ENCODE assay signal across 8 cellular contexts in the genomic region with DNA sequence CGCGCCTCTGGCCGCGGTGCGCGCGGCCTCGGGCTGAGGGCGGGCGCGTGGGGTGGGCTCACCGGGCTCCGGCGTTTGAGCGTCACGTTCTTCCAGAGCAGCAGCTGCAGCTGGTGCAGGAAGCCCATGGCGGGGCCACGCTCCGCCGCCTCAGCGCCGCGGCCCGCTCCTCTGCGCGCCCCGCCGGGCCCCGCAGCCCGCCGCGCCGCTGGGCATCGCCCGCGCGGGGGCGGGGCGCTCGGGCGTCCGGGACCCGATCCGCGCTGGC. TPM values are rescaled to one million over a fixed set of nuclear protein-coding genes. Genes with fewer than 3 reads are reported as not detected.
DNase-seq lines count a peak whose midpoint lies in the region; ATAC-seq and TF ChIP-seq lines count a peak whose summit lies in the region.

A gene with protein sequence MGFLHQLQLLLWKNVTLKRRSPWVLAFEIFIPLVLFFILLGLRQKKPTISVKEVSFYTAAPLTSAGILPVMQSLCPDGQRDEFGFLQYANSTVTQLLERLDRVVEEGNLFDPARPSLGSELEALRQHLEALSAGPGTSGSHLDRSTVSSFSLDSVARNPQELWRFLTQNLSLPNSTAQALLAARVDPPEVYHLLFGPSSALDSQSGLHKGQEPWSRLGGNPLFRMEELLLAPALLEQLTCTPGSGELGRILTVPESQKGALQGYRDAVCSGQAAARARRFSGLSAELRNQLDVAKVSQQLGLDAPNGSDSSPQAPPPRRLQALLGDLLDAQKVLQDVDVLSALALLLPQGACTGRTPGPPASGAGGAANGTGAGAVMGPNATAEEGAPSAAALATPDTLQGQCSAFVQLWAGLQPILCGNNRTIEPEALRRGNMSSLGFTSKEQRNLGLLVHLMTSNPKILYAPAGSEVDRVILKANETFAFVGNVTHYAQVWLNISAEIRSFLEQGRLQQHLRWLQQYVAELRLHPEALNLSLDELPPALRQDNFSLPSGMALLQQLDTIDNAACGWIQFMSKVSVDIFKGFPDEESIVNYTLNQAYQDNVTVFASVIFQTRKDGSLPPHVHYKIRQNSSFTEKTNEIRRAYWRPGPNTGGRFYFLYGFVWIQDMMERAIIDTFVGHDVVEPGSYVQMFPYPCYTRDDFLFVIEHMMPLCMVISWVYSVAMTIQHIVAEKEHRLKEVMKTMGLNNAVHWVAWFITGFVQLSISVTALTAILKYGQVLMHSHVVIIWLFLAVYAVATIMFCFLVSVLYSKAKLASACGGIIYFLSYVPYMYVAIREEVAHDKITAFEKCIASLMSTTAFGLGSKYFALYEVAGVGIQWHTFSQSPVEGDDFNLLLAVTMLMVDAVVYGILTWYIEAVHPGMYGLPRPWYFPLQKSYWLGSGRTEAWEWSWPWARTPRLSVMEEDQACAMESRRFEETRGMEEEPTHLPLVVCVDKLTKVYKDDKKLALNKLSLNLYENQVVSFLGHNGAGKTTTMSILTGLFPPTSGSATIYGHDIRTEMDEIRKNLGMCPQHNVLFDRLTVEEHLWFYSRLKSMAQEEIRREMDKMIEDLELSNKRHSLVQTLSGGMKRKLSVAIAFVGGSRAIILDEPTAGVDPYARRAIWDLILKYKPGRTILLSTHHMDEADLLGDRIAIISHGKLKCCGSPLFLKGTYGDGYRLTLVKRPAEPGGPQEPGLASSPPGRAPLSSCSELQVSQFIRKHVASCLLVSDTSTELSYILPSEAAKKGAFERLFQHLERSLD (N-terminal part only) (minus strand): TSS at position 225 of the 268 bp plus-strand sequence. CDS start 97 bp downstream, at position 128.

- WGBS in liver: under 1% methylated on average over 45 of the region's 45 CpGs
- 0% methylated on average over 27 of the region's 45 CpGs; no CpG with 5 or more reads in 1 of the 2 donors for WGBS in testis, 2 donors

- H3K27ac Mint-ChIP-seq in activated naive CD4-positive, alpha-beta T cell treated with anti-CD3 and anti-CD28 coated beads, Interleukin-2, amount 10 ng/mL, durations not matched to agents 7 days and 5 days: peak within 1 kb of the TSS; percentile 87
- H3K27ac Mint-ChIP-seq in MCF 10A (ENCODE audit: low read depth, unreplicated experiment): no peak within 1 kb of the TSS

- ATAC-seq in HG02678 (IDR thresholded peaks at IDR 0.05; ENCODE audit: unreplicated experiment): no peak

- intact Hi-C loops in MCF 10A (cut with micrococcal nuclease) (no loop called here), testis (cut with DNase I; ENCODE audit: low total_unique reads) (loop anchor here (5.0 kb wide), 1 partner anchor 241 kb away; no protein-coding TSS in a partner anchor)

- no peaks in the 10 kb centered on the region for H3K36me3 Mint-ChIP-seq in activated naive CD4-positive, alpha-beta T cell treated with anti-CD3 and anti-CD28 coated beads, Interleukin-2, amount 10 ng/mL, durations not matched to agents 7 days and 5 days
- H3K36me3 Mint-ChIP-seq in MCF 10A (ENCODE audit: insufficient read depth, unreplicated experiment): peaks cover 5% of the 10 kb centered on the region

- TF ChIP-seq POLR2A in testis (IDR thresholded peaks at IDR 0.05): no peak

- CTCF ChIA-PET in activated naive CD4-positive, alpha-beta T cell treated with anti-CD3 and anti-CD28 coated beads, Interleukin-2, amount 10 ng/mL, durations not matched to agents 7 days and 5 days (lab: Charles Lee): interaction anchor here (1.5 to 3.6 kb wide), 6 partner anchors 8 to 249 kb away, joined by 3 to 22 read pairs (median 10); no protein-coding TSS in a partner anchor
- CTCF ChIA-PET in MCF 10A (lab: Yijun Ruan, JAX): interaction anchor here (0.6 to 8.1 kb wide), 10 partner anchors 9 to 634 kb away, joined by 3 to 85 read pairs (median 11); a partner anchor contains a TSS

- peaks cover 35% of the 10 kb centered on the region for H3K27me3 Mint-ChIP-seq in activated naive CD4-positive, alpha-beta T cell treated with anti-CD3 and anti-CD28 coated beads, Interleukin-2, amount 10 ng/mL, durations not matched to agents 7 days and 5 days
- no peaks in the 10 kb centered on the region for H3K27me3 Mint-ChIP-seq in MCF 10A (ENCODE audit: insufficient read depth, unreplicated experiment)

- H3K36me3 ChIP-seq in liver (ENCODE audit: control insufficient read depth in 4 of 4, insufficient read depth in 3 of 4, low read depth in 1 of 4, low read length in 3 of 4): no peaks in the 10 kb centered on the region
- no peaks in the 10 kb centered on the region for H3K36me3 ChIP-seq in testis (ENCODE audit: low read depth, missing control alignments)

- H3K9ac ChIP-seq in liver (ENCODE audit: low read depth in 1 of 2, low read length in 2 of 2): peak within 1 kb of the TSS; percentile 23 to 55

- peaks cover 39 to 63% (median 47%) of the 10 kb centered on the region in 4 donors for H3K4me1 ChIP-seq in liver (ENCODE audit: control insufficient read depth in 4 of 4, insufficient read depth in 4 of 4, low read length in 3 of 4)
- peaks cover 28% of the 10 kb centered on the region for H3K4me1 ChIP-seq in testis

- H3K9me3 ChIP-seq in liver (ENCODE audit: control insufficient read depth in 4 of 4, low read length in 3 of 4): no peaks in the 10 kb centered on the region
- H3K9me3 ChIP-seq in testis: no peaks in the 10 kb centered on the region

- TF ChIP-seq CTCF in MCF 10A (IDR thresholded peaks at IDR 0.05; ENCODE audit: unreplicated experiment): no peak
- TF ChIP-seq CTCF in liver (IDR thresholded peaks at IDR 0.05; ENCODE audit: low read depth, low read length, missing input control): no peak
- TF ChIP-seq CTCF in testis (IDR thresholded peaks at IDR 0.05): no peak

- H3K4me3 ChIP-seq in liver (ENCODE audit: low read depth in 1 of 3, low read length in 3 of 3) (peak within 1 kb of the TSS; percentile 46 to 72 (median 58)), testis (peak within 1 kb of the TSS; percentile 56 to 60)

- H3K27me3 ChIP-seq in liver (ENCODE audit: control insufficient read depth in 4 of 4, insufficient read depth in 4 of 4, low read length in 3 of 4) (no peaks in the 10 kb centered on the region), testis (no peaks in the 10 kb centered on the region)

- H3K27ac ChIP-seq in liver (ENCODE audit: low read depth in 1 of 2, low read length in 2 of 2) (peak within 1 kb of the TSS; percentile 43 to 71), testis (no peak within 1 kb of the TSS)

- H3K4me3 Mint-ChIP-seq in activated naive CD4-positive, alpha-beta T cell treated with anti-CD3 and anti-CD28 coated beads, Interleukin-2, amount 10 ng/mL, durations not matched to agents 7 days and 5 days: peak within 1 kb of the TSS; percentile 74
- peak within 1 kb of the TSS; percentile 74 for H3K4me3 Mint-ChIP-seq in MCF 10A (ENCODE audit: unreplicated experiment)

- H3K9me3 Mint-ChIP-seq in activated naive CD4-positive, alpha-beta T cell treated with anti-CD3 and anti-CD28 coated beads, Interleukin-2, amount 10 ng/mL, durations not matched to agents 7 days and 5 days: no peaks in the 10 kb centered on the region
- H3K9me3 Mint-ChIP-seq in MCF 10A (ENCODE audit: unreplicated experiment): no peaks in the 10 kb centered on the region

- TF ChIP-seq RAD21 in liver (IDR thresholded peaks at IDR 0.05): no peak

- BruUV-seq in MCF 10A (replicated peaks; lab: Mats Ljungman, UMichigan): no TSS peak

- DNase-seq in activated naive CD4-positive, alpha-beta T cell treated with anti-CD3 and anti-CD28 coated beads, Interleukin-2, amount 10 ng/mL, durations not matched to agents 7 days and 5 days: no peak
- no peak for DNase-seq in activated naive CD4-positive, alpha-beta T cell treated with anti-CD3 and anti-CD28 coated beads, Interleukin-2, amount 50 U/mL, for 16 hours
- DNase-seq in MCF 10A (ENCODE audit: unreplicated experiment) (no peak), testis (no peak), iPS-NIHi7 (ENCODE audit: extremely low spot score) (no peak), NCI-H345 (lab: John Stamatoyannopoulos, UW) (no peak)

- POLR2A ChIA-PET in MCF 10A (lab: Yijun Ruan, JAX): interaction anchor here (1.9 kb wide), 1 partner anchor 19 kb away, joined by 4 read pairs; no protein-coding TSS in a partner anchor

- H3K4me1 Mint-ChIP-seq in activated naive CD4-positive, alpha-beta T cell treated with anti-CD3 and anti-CD28 coated beads, Interleukin-2, amount 10 ng/mL, durations not matched to agents 7 days and 5 days: peaks cover 47% of the 10 kb centered on the region
- peaks cover 8% of the 10 kb centered on the region for H3K4me1 Mint-ChIP-seq in MCF 10A (ENCODE audit: insufficient read depth, unreplicated experiment)

TF ChIP-seq in liver, 16 proteins besides CTCF, POLR2A, EP300 and RAD21 (continues in another document):
- TF ChIP-seq GABPA (IDR thresholded peaks at IDR 0.05 in 1 of 2, conservative IDR thresholded peaks at IDR 0.05 in 1 of 2) (no peak), EGR1 (IDR thresholded peaks at IDR 0.05; ENCODE audit: low read depth in 2 of 2) (no peak), SP1 (IDR thresholded peaks at IDR 0.05) (no peak), JUND (IDR thresholded peaks at IDR 0.05) (no peak), NR2F2 (IDR thresholded peaks at IDR 0.05) (no peak), HNF4G (IDR thresholded peaks at IDR 0.05) (no peak)
- TF ChIP-seq, protein P1, sequence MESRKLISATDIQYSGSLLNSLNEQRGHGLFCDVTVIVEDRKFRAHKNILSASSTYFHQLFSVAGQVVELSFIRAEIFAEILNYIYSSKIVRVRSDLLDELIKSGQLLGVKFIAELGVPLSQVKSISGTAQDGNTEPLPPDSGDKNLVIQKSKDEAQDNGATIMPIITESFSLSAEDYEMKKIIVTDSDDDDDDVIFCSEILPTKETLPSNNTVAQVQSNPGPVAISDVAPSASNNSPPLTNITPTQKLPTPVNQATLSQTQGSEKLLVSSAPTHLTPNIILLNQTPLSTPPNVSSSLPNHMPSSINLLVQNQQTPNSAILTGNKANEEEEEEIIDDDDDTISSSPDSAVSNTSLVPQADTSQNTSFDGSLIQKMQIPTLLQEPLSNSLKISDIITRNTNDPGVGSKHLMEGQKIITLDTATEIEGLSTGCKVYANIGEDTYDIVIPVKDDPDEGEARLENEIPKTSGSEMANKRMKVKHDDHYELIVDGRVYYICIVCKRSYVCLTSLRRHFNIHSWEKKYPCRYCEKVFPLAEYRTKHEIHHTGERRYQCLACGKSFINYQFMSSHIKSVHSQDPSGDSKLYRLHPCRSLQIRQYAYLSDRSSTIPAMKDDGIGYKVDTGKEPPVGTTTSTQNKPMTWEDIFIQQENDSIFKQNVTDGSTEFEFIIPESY (IDR thresholded peaks at IDR 0.05): no peak

RNA-seq across cellular contexts. Expression of the gene that starts here (rescaled TPM):
- 20.0 and 21.7 TPM in 2 replicates for total RNA-seq in MCF 10A (2022)
- 10 to 100 TPM in 1 of 2 donors, 1 to 10 TPM in 1; 2.9 to 15.2 TPM for total RNA-seq in liver
- polyA plus RNA-seq in liver: 10 to 100 TPM in 1 of 2 donors, 1 to 10 TPM in 1; 9.5 to 15.1 TPM
- 10 to 100 TPM; 56.0 to 65.5 TPM for total RNA-seq in testis
- 33.6 TPM for polyA plus RNA-seq in testis (ENCODE audit: insufficient read depth, low read depth, low replicate concordance)

Comparison
In these comparisons a context has a peak if more than half of its experiments do, and no peak if none do; other contexts are left out.
1. H3K27ac ChIP-seq: peak in liver (2 of 2); none in testis (0 of 2).